Comparison of ENCODE assay signal across 1 cellular context in the genomic region with DNA sequence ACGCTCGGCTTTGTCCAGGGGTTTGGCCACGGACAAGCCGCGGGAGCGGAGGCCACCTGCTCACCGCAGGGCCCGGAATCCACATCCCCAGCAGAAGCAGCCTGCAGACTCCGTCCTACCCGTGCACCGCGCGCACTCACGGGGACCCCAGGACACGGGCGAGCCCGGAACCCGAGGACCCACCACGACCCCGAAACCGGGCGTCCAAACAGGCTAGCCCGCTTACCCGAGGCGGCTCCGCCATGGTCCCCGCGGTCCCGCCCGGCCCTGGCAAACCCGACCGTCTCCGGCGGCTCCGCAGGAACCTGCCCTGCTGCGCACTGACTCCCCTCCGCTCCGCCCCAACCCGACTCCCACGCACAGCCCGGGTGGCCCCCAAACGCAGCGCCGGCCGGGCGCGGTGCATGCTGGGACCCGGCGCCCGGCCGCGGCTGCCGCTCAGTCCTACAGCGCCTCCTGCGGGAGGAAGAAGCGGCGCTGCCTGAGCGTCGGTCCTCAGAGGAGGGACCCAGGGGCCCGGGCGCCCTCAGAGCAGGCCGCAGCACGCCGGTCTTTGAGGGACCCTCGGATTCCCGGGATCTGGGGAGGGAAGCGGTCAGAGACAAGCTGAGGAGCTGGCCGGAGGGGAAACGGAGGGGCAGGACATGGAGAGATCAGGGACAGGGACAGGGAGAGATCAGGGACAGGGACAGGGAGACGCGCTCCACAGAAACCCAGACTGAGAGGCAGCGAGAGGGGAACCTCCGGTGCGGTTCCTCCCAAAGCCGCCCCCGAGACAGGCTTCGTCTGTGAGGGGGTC.
A peak's percentile ranks its signal among the peaks of the same experiment; 100 is the strongest.
TF ChIP-seq lines count a peak whose summit lies in the region.

A gene with protein sequence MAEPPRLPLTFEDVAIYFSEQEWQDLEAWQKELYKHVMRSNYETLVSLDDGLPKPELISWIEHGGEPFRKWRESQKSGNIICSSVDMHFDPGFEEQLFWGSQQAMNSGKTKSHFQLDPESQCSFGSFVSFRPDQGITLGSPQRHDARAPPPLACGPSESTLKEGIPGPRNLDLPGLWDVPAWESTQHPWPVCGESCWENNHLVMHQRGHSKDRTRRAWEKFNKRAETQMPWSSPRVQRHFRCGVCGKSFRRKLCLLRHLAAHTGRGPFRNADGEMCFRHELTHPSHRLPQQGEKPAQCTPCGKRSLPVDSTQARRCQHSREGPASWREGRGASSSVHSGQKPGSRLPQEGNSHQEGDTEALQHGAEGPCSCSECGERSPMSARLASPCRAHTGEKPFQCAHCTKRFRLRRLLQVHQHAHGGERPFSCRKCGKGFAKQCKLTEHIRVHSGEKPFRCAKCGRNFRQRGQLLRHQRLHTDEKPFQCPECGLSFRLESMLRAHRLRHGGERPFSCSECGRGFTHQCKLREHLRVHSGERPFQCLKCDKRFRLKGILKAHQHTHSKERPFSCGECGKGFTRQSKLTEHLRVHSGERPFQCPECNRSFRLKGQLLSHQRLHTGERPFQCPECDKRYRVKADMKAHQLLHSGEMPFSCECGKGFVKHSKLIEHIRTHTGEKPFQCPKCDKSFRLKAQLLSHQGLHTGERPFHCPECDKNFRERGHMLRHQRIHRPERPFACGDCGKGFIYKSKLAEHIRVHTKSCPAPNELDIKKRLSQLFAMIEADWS (minus strand): TSS at position 322 of the 799 bp plus-strand sequence. CDS start 78 bp downstream, at position 244.

TF ChIP-seq in HEK293, 187 proteins besides CTCF, POLR2A, EP300 and RAD21 (continued from another document and continues in another):
- peak; percentile 96 for TF ChIP-seq ZBTB8A (tag by site-specific recombination; IDR thresholded peaks at IDR 0.05)
- TF ChIP-seq OSR2 (tag by site-specific recombination; IDR thresholded peaks at IDR 0.05), result peak; percentile 33; the same call in 1 of the 2 replicates
- TF ChIP-seq, protein P1, sequence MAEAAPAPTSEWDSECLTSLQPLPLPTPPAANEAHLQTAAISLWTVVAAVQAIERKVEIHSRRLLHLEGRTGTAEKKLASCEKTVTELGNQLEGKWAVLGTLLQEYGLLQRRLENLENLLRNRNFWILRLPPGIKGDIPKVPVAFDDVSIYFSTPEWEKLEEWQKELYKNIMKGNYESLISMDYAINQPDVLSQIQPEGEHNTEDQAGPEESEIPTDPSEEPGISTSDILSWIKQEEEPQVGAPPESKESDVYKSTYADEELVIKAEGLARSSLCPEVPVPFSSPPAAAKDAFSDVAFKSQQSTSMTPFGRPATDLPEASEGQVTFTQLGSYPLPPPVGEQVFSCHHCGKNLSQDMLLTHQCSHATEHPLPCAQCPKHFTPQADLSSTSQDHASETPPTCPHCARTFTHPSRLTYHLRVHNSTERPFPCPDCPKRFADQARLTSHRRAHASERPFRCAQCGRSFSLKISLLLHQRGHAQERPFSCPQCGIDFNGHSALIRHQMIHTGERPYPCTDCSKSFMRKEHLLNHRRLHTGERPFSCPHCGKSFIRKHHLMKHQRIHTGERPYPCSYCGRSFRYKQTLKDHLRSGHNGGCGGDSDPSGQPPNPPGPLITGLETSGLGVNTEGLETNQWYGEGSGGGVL (tag by site-specific recombination; IDR thresholded peaks at IDR 0.05), result no peak
- TF ChIP-seq, protein P2, sequence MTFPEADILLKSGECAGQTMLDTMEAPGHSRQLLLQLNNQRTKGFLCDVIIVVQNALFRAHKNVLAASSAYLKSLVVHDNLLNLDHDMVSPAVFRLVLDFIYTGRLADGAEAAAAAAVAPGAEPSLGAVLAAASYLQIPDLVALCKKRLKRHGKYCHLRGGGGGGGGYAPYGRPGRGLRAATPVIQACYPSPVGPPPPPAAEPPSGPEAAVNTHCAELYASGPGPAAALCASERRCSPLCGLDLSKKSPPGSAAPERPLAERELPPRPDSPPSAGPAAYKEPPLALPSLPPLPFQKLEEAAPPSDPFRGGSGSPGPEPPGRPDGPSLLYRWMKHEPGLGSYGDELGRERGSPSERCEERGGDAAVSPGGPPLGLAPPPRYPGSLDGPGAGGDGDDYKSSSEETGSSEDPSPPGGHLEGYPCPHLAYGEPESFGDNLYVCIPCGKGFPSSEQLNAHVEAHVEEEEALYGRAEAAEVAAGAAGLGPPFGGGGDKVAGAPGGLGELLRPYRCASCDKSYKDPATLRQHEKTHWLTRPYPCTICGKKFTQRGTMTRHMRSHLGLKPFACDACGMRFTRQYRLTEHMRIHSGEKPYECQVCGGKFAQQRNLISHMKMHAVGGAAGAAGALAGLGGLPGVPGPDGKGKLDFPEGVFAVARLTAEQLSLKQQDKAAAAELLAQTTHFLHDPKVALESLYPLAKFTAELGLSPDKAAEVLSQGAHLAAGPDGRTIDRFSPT (tag by site-specific recombination; IDR thresholded peaks at IDR 0.05), result 0 out of 2 replicates have a peak, but pooled peaks have one; percentile 19
- TF ChIP-seq ZNF112 (tag by site-specific recombination; IDR thresholded peaks at IDR 0.05), result no peak
- TF ChIP-seq ZFP69B (tag by site-specific recombination; IDR thresholded peaks at IDR 0.05), result peak; percentile 58
- TF ChIP-seq ZNF621 (tag by site-specific recombination; IDR thresholded peaks at IDR 0.05), result no peak
- TF ChIP-seq, protein P3, sequence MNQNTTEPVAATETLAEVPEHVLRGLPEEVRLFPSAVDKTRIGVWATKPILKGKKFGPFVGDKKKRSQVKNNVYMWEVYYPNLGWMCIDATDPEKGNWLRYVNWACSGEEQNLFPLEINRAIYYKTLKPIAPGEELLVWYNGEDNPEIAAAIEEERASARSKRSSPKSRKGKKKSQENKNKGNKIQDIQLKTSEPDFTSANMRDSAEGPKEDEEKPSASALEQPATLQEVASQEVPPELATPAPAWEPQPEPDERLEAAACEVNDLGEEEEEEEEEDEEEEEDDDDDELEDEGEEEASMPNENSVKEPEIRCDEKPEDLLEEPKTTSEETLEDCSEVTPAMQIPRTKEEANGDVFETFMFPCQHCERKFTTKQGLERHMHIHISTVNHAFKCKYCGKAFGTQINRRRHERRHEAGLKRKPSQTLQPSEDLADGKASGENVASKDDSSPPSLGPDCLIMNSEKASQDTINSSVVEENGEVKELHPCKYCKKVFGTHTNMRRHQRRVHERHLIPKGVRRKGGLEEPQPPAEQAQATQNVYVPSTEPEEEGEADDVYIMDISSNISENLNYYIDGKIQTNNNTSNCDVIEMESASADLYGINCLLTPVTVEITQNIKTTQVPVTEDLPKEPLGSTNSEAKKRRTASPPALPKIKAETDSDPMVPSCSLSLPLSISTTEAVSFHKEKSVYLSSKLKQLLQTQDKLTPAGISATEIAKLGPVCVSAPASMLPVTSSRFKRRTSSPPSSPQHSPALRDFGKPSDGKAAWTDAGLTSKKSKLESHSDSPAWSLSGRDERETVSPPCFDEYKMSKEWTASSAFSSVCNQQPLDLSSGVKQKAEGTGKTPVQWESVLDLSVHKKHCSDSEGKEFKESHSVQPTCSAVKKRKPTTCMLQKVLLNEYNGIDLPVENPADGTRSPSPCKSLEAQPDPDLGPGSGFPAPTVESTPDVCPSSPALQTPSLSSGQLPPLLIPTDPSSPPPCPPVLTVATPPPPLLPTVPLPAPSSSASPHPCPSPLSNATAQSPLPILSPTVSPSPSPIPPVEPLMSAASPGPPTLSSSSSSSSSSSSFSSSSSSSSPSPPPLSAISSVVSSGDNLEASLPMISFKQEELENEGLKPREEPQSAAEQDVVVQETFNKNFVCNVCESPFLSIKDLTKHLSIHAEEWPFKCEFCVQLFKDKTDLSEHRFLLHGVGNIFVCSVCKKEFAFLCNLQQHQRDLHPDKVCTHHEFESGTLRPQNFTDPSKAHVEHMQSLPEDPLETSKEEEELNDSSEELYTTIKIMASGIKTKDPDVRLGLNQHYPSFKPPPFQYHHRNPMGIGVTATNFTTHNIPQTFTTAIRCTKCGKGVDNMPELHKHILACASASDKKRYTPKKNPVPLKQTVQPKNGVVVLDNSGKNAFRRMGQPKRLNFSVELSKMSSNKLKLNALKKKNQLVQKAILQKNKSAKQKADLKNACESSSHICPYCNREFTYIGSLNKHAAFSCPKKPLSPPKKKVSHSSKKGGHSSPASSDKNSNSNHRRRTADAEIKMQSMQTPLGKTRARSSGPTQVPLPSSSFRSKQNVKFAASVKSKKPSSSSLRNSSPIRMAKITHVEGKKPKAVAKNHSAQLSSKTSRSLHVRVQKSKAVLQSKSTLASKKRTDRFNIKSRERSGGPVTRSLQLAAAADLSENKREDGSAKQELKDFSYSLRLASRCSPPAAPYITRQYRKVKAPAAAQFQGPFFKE (tag by site-specific recombination; IDR thresholded peaks at IDR 0.05; ENCODE audit: borderline replicate concordance), result no peak
- TF ChIP-seq ZNF624 (tag by site-specific recombination; IDR thresholded peaks at IDR 0.05), result no peak
- TF ChIP-seq ZNF138 (tag by site-specific recombination; IDR thresholded peaks at IDR 0.05; ENCODE audit: borderline replicate concordance), result no peak
- TF ChIP-seq, protein P4, sequence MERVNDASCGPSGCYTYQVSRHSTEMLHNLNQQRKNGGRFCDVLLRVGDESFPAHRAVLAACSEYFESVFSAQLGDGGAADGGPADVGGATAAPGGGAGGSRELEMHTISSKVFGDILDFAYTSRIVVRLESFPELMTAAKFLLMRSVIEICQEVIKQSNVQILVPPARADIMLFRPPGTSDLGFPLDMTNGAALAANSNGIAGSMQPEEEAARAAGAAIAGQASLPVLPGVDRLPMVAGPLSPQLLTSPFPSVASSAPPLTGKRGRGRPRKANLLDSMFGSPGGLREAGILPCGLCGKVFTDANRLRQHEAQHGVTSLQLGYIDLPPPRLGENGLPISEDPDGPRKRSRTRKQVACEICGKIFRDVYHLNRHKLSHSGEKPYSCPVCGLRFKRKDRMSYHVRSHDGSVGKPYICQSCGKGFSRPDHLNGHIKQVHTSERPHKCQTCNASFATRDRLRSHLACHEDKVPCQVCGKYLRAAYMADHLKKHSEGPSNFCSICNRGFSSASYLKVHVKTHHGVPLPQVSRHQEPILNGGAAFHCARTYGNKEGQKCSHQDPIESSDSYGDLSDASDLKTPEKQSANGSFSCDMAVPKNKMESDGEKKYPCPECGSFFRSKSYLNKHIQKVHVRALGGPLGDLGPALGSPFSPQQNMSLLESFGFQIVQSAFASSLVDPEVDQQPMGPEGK (tag by site-specific recombination; IDR thresholded peaks at IDR 0.05), result peak; percentile 89
- peak; percentile 72; the same call in 1 of the 2 replicates for TF ChIP-seq SP7 (tag by site-specific recombination; IDR thresholded peaks at IDR 0.05)
- TF ChIP-seq ZNF664 (tag by site-specific recombination; IDR thresholded peaks at IDR 0.05), result no peak
- no peak for TF ChIP-seq ZNF623 (tag by site-specific recombination; IDR thresholded peaks at IDR 0.05)
- TF ChIP-seq ZNF214 (tag by site-specific recombination; IDR thresholded peaks at IDR 0.05; ENCODE audit: borderline replicate concordance), result no peak
- TF ChIP-seq ZNF391 (tag by site-specific recombination; IDR thresholded peaks at IDR 0.05; ENCODE audit: borderline replicate concordance, low read depth), result peak; percentile 39
- no peak for TF ChIP-seq ZNF571 (tag by site-specific recombination; IDR thresholded peaks at IDR 0.05)
- no peak; the same call in 1 of the 2 replicates for TF ChIP-seq ZNF37A (tag by site-specific recombination; IDR thresholded peaks at IDR 0.05)
- peak; percentile 60; the same call in 1 of the 2 replicates for TF ChIP-seq KLF7 (tag by site-specific recombination; IDR thresholded peaks at IDR 0.05; ENCODE audit: borderline replicate concordance)
- no peak for TF ChIP-seq ZNF114 (tag by site-specific recombination; IDR thresholded peaks at IDR 0.05)
- TF ChIP-seq ZNF341 (tag by site-specific recombination; IDR thresholded peaks at IDR 0.05; ENCODE audit: low read depth), result no peak
- TF ChIP-seq, protein P5, sequence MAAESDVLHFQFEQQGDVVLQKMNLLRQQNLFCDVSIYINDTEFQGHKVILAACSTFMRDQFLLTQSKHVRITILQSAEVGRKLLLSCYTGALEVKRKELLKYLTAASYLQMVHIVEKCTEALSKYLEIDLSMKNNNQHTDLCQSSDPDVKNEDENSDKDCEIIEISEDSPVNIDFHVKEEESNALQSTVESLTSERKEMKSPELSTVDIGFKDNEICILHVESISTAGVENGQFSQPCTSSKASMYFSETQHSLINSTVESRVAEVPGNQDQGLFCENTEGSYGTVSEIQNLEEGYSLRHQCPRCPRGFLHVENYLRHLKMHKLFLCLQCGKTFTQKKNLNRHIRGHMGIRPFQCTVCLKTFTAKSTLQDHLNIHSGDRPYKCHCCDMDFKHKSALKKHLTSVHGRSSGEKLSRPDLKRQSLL (tag by site-specific recombination; IDR thresholded peaks at IDR 0.05), result peak; percentile 25; the same call in 1 of the 2 replicates
- no peak for TF ChIP-seq ZNF560 (tag by site-specific recombination; IDR thresholded peaks at IDR 0.05; ENCODE audit: borderline replicate concordance)
- TF ChIP-seq, protein P6, sequence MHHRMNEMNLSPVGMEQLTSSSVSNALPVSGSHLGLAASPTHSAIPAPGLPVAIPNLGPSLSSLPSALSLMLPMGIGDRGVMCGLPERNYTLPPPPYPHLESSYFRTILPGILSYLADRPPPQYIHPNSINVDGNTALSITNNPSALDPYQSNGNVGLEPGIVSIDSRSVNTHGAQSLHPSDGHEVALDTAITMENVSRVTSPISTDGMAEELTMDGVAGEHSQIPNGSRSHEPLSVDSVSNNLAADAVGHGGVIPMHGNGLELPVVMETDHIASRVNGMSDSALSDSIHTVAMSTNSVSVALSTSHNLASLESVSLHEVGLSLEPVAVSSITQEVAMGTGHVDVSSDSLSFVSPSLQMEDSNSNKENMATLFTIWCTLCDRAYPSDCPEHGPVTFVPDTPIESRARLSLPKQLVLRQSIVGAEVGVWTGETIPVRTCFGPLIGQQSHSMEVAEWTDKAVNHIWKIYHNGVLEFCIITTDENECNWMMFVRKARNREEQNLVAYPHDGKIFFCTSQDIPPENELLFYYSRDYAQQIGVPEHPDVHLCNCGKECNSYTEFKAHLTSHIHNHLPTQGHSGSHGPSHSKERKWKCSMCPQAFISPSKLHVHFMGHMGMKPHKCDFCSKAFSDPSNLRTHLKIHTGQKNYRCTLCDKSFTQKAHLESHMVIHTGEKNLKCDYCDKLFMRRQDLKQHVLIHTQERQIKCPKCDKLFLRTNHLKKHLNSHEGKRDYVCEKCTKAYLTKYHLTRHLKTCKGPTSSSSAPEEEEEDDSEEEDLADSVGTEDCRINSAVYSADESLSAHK (tag by site-specific recombination; IDR thresholded peaks at IDR 0.05), result 0 out of 2 replicates have a peak, but pooled peaks have one; percentile 20
- peak; percentile 47; the same call in 1 of the 2 replicates for TF ChIP-seq ZNF843 (tag by site-specific recombination; IDR thresholded peaks at IDR 0.05)
- TF ChIP-seq TCF7L2 (IDR thresholded peaks at IDR 0.05; ENCODE audit: borderline replicate concordance, low read depth, low read length), result no peak
- TF ChIP-seq ZNF184 (tag by site-specific recombination; IDR thresholded peaks at IDR 0.05), result 0 out of 2 replicates have a peak, but pooled peaks have one; percentile 37
- TF ChIP-seq, protein P7, sequence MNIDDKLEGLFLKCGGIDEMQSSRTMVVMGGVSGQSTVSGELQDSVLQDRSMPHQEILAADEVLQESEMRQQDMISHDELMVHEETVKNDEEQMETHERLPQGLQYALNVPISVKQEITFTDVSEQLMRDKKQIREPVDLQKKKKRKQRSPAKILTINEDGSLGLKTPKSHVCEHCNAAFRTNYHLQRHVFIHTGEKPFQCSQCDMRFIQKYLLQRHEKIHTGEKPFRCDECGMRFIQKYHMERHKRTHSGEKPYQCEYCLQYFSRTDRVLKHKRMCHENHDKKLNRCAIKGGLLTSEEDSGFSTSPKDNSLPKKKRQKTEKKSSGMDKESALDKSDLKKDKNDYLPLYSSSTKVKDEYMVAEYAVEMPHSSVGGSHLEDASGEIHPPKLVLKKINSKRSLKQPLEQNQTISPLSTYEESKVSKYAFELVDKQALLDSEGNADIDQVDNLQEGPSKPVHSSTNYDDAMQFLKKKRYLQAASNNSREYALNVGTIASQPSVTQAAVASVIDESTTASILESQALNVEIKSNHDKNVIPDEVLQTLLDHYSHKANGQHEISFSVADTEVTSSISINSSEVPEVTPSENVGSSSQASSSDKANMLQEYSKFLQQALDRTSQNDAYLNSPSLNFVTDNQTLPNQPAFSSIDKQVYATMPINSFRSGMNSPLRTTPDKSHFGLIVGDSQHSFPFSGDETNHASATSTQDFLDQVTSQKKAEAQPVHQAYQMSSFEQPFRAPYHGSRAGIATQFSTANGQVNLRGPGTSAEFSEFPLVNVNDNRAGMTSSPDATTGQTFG (tag by site-specific recombination; IDR thresholded peaks at IDR 0.05; ENCODE audit: borderline replicate concordance), result no peak
- no peak for TF ChIP-seq ZNF677 (tag by site-specific recombination; IDR thresholded peaks at IDR 0.05)
